In the genomic region with DNA sequence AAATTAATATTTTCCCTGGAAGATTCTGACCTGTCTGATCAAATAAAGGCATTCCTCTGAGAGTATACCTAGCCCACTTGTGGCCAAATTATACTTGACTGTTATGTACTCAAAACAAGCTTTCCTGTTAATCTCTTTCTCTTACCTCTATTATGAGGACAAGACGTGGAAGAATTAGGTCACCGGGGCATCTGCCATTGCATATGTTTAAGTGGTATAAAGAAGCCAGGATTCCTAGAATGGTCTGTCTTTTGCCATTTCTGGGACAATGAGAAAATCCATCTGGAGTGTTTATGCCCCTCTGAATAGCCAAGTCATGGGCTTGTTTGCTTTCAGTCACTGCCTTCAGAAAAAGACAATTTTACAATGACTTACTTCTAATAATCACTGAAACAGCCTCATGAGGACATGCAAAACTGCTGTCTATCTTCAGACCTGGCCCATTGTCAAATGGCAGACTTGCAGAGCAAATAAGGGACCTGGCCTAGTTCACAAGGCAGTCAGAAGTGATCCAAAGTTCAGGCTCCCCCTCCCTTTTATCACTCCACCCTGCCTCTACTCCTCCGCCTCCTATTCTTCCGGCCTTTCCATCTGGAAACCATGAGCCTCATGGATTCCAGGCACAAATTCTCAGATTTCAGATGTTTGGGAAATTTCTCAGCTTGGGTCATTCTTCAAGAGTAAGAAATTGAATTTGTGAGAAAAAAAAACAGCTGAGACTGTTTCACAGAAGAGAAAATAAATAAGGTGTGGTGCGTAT, we compare ENCODE assay signal across 14 cellular contexts.
DNase-seq lines count a peak whose midpoint lies in the region; ATAC-seq and TF ChIP-seq lines count a peak whose summit lies in the region.
"Had no signal": no experiment of that assay in that cellular context is flagged by ENCODE, and none has a peak within 500 bp of the region (broad histone marks: within the 10 kb centered on the region; RNA-seq: fewer than 3 reads in every experiment).

No MANE protein-coding gene starts in this region.

- H4K8ac ChIP-seq in mesenchymal stem cell (ENCODE audit: low read length): no peak overlapping the region

- DNase-seq in HFF-Myc (ENCODE audit: extremely low read depth, low read depth) (peak; percentile 89), adrenal gland (peak in 6 of 7 donors; percentile 13 to 57 (median 33)), left ventricle myocardium superior (no peak), renal cortical epithelial cell (ENCODE audit: low read depth) (peak; percentile 68), Caco-2 (no peak), transverse colon (no peak), mesenchymal stem cell (no peak)
- DNase-seq: activated naive CD4-positive, alpha-beta T cell treated with Interleukin-2 at 50 U/mL for 16 hours; NCI-H1694 treated with DMSO at 0.1 percent for 48 hours; stimulated activated CD4-positive, alpha-beta T cell treated with anti-CD3 and anti-CD28 coated beads, Interleukin-2, amount 100 ng/mL, for 48 hours had no signal

- TF ChIP-seq CTCF in HFF-Myc (IDR thresholded peaks at IDR 0.05; ENCODE audit: low read depth, low read length, missing control alignments) (no peak), adrenal gland (IDR thresholded peaks at IDR 0.05) (no peak), Caco-2 (IDR thresholded peaks at IDR 0.05; ENCODE audit: insufficient read depth in 1 of 2, low read depth in 1 of 2, low read length in 1 of 2, severe bottlenecking in 1 of 2, unreplicated experiment in 1 of 2) (no peak), transverse colon (IDR thresholded peaks at IDR 0.05) (no peak)

- intact Hi-C loops in adrenal gland (cut with DNase I) (loop anchor here in 1 of 2 donors (10.0 kb wide), 1 partner anchor 201 kb away; the partner anchor contains the start of gene FJX1), left ventricle myocardium superior (cut with micrococcal nuclease) (loop anchor here (10.0 kb wide), 1 partner anchor 191 kb away; no protein-coding TSS in a partner anchor), Caco-2 (cut with micrococcal nuclease; ENCODE audit: unreplicated experiment) (no loop called here), transverse colon (cut with DNase I; ENCODE audit: low total_unique reads) (loop anchor here (10.0 kb wide), 1 partner anchor 449 kb away; no protein-coding TSS in a partner anchor)

- H3K36me3 Mint-ChIP-seq in Caco-2 (ENCODE audit: insufficient read depth, unreplicated experiment): peaks cover 15% of the 10 kb centered on the region

- POLR2A ChIA-PET in Caco-2 (lab: Charles Lee): no interaction called here

- no peak overlapping the region for H3K27ac Mint-ChIP-seq in Caco-2 (ENCODE audit: unreplicated experiment)
- H3K27ac Mint-ChIP-seq: GM23338, progenitor cell of endocrine pancreas had no signal

- no peak overlapping the region for H2BK5ac ChIP-seq in mesenchymal stem cell (ENCODE audit: low read depth, low read length, poor library complexity, severe bottlenecking)

- CTCF ChIA-PET in Caco-2 (lab: Charles Lee): no interaction called here

- no peak overlapping the region for H2AFZ ChIP-seq in mesenchymal stem cell (ENCODE audit: low read depth, low read length)
- H2AFZ ChIP-seq: GM23338 had no signal

- H2AK5ac ChIP-seq in mesenchymal stem cell (ENCODE audit: low read length, severe bottlenecking): no peak overlapping the region

- H3K14ac ChIP-seq in mesenchymal stem cell (ENCODE audit: low read length in 2 of 2): no peak overlapping the region

- no peak overlapping the region for H3K4me3 Mint-ChIP-seq in Caco-2 (ENCODE audit: unreplicated experiment)
- H3K4me3 Mint-ChIP-seq: GM23338 had no signal

- no peak overlapping the region for H3K9ac ChIP-seq in mesenchymal stem cell (ENCODE audit: low read length)

- no TSS peak for BruUV-seq in Caco-2 (replicated peaks; lab: Mats Ljungman, UMichigan)

- 78 to 90% (median 81%) methylated on average over 5 of the region's 5 CpGs for WGBS in adrenal gland, 4 donors
- WGBS in transverse colon (ENCODE audit: low coverage in 1 of 2), 2 donors: 91 to 100% methylated on average over 4 to 5 of the region's 5 CpGs
- 95% methylated on average over 4 of the region's 5 CpGs for WGBS in mesenchymal stem cell

- peaks cover 15% of the 10 kb centered on the region for H3K79me1 ChIP-seq in mesenchymal stem cell (replicated peaks; ENCODE audit: low read length, poor library complexity, severe bottlenecking)

- H3K4me2 ChIP-seq in mesenchymal stem cell (ENCODE audit: low read length, poor library complexity, severe bottlenecking): no peak overlapping the region
- H3K4me2 ChIP-seq: GM23338 had no signal

- H3K27me3 ChIP-seq in adrenal gland (no peaks in the 10 kb centered on the region), Caco-2 (replicated peaks; ENCODE audit: control insufficient read depth, insufficient read depth, low read length) (no peaks in the 10 kb centered on the region), transverse colon (no peaks in the 10 kb centered on the region), mesenchymal stem cell (ENCODE audit: control insufficient read depth in 1 of 2, insufficient read depth in 1 of 2, low read length in 2 of 2) (no peaks in the 10 kb centered on the region)

- H3K18ac ChIP-seq in mesenchymal stem cell (ENCODE audit: low read depth in 1 of 2, low read length in 2 of 2): no peak overlapping the region

- no peak for TF ChIP-seq EP300 in transverse colon (IDR thresholded peaks at IDR 0.05; ENCODE audit: low read depth)

- no peak overlapping the region for H3K4ac ChIP-seq in mesenchymal stem cell (ENCODE audit: low read depth in 1 of 2, low read length in 2 of 2)

- H3K9me3 ChIP-seq in adrenal gland (replicated peaks in 1 of 3): no peaks in the 10 kb centered on the region
- no peaks in the 10 kb centered on the region for H3K9me3 ChIP-seq in Caco-2
- H3K9me3 ChIP-seq in transverse colon: no peaks in the 10 kb centered on the region
- H3K9me3 ChIP-seq in mesenchymal stem cell (ENCODE audit: control insufficient read depth, low read length): no peaks in the 10 kb centered on the region

- H3K36me3 ChIP-seq in adrenal gland (replicated peaks in 1 of 2) (no peaks in the 10 kb centered on the region), Caco-2 (ENCODE audit: control insufficient read depth, insufficient read depth, low read length) (no peaks in the 10 kb centered on the region), transverse colon (no peaks in the 10 kb centered on the region), mesenchymal stem cell (ENCODE audit: control insufficient read depth in 1 of 2, insufficient read depth in 2 of 2, low read depth in 1 of 2, low read length in 2 of 2) (peaks cover 0 to 3% of the 10 kb centered on the region in 2 experiments)

- H2BK12ac ChIP-seq in mesenchymal stem cell (ENCODE audit: low read length in 2 of 2): no peak overlapping the region

- ATAC-seq in left ventricle myocardium superior (peak; percentile 83), HG02981 (IDR thresholded peaks at IDR 0.05; ENCODE audit: unreplicated experiment) (no peak)
- ATAC-seq: GM23338 had no signal

- H3K27me3 Mint-ChIP-seq in Caco-2 (ENCODE audit: insufficient read depth, unreplicated experiment): no peaks in the 10 kb centered on the region
- H3K27me3 Mint-ChIP-seq: progenitor cell of endocrine pancreas had no signal

- no peak for TF ChIP-seq POLR2A in adrenal gland (IDR thresholded peaks at IDR 0.05)
- TF ChIP-seq POLR2A in transverse colon (IDR thresholded peaks at IDR 0.05): no peak

- H3K23ac ChIP-seq in mesenchymal stem cell (ENCODE audit: low read length in 2 of 2): no peak overlapping the region

- H3K4me1 ChIP-seq in adrenal gland (replicated peaks in 1 of 2) (peaks cover 0 to 33% of the 10 kb centered on the region in 2 donors), Caco-2 (no peaks in the 10 kb centered on the region), transverse colon (no peaks in the 10 kb centered on the region), mesenchymal stem cell (ENCODE audit: control insufficient read depth, insufficient read depth, low read depth, low read length) (no peaks in the 10 kb centered on the region)

- H3K9me3 Mint-ChIP-seq in Caco-2 (ENCODE audit: unreplicated experiment): no peaks in the 10 kb centered on the region
- H3K9me3 Mint-ChIP-seq: GM23338 had no signal

- H3K27ac ChIP-seq in adrenal gland: peak overlapping the region in 2 of 5 donors; percentile 11 to 18
- H3K27ac ChIP-seq in transverse colon: no peak overlapping the region
- no peak overlapping the region for H3K27ac ChIP-seq in mesenchymal stem cell (ENCODE audit: low read length, poor library complexity, severe bottlenecking)
- H3K27ac ChIP-seq: C4-2B had no signal

- no peak overlapping the region for H4K91ac ChIP-seq in mesenchymal stem cell (ENCODE audit: low read length)

- no peak overlapping the region for H2BK15ac ChIP-seq in mesenchymal stem cell (ENCODE audit: low read depth, poor library complexity, severe bottlenecking)

- in situ Hi-C loops in transverse colon (cut with MboI; ENCODE audit: low pct_ligation_motif_present in 1 of 4, low pct_unique_long_range_greater_than_20kb in 1 of 4, low sequenced_read_pairs in 3 of 4): loop anchor here (10.0 to 25.0 kb wide), 4 partner anchors 201 to 449 kb away; partner anchors contain the start of gene FJX1 (in 2 of the 4)

- H2BK120ac ChIP-seq in mesenchymal stem cell (ENCODE audit: low read depth, low read length): no peak overlapping the region

- no peaks in the 10 kb centered on the region for H3K4me1 Mint-ChIP-seq in Caco-2 (ENCODE audit: low read depth, unreplicated experiment)

- H3K4me3 ChIP-seq in HFF-Myc (replicated peaks; ENCODE audit: low read depth, low read length) (no peak overlapping the region), adrenal gland (no peak overlapping the region), Caco-2 (ENCODE audit: low read depth, low read length) (no peak overlapping the region), transverse colon (no peak overlapping the region), mesenchymal stem cell (ENCODE audit: insufficient read depth in 1 of 2, low read depth in 1 of 2, low read length in 2 of 2) (no peak overlapping the region)
- H3K4me3 ChIP-seq: GM23338 had no signal

Comparison
In these comparisons a context has a peak if more than half of its experiments do, and no peak if none do; other contexts are left out.
1. DNase-seq: peak in HFF-Myc (single experiment), adrenal gland (6 of 7) and renal cortical epithelial cell (single experiment); none in left ventricle myocardium superior (single experiment), Caco-2 (0 of 2), transverse colon (single experiment) and mesenchymal stem cell (single experiment).